In genomic region chr1:2209400-2210083, GRCh38 we compare ENCODE assay signal across 17 cellular contexts. TPM values are rescaled to one million over a fixed set of nuclear protein-coding genes. Genes with fewer than 3 reads are reported as not detected.
DNase-seq lines count a peak whose midpoint lies in the region; ATAC-seq and TF ChIP-seq lines count a peak whose summit lies in the region.
"Had no signal": no experiment of that assay in that cellular context is flagged by ENCODE, and none has a peak within 500 bp of the region (broad histone marks: within the 10 kb centered on the region; RNA-seq: fewer than 3 reads in every experiment).

No MANE protein-coding gene starts in this region.

- H2BK120ac ChIP-seq in IMR-90 (ENCODE audit: low read depth, low read length): no peak overlapping the region

- H3K23ac ChIP-seq in IMR-90 (ENCODE audit: low read depth, low read length): no peak overlapping the region

- H2BK15ac ChIP-seq in IMR-90 (ENCODE audit: low read depth, low read length): no peak overlapping the region; the same call in 2 of the 3 replicates

- no peak overlapping the region for H3K9ac ChIP-seq in IMR-90 (ENCODE audit: low read depth, low read length)
- H3K9ac ChIP-seq in neural progenitor cell: no peak overlapping the region

- H2AFZ ChIP-seq in IMR-90 (replicated peaks; ENCODE audit: low read length, poor library complexity): no peak overlapping the region
- no peak overlapping the region for H2AFZ ChIP-seq in neural progenitor cell (replicated peaks)

- no peak overlapping the region for H3K4me3 ChIP-seq in IMR-90 (ENCODE audit: insufficient read depth, low read depth, low read length)
- no peak overlapping the region for H3K4me3 ChIP-seq in neural progenitor cell
- H3K4me3 ChIP-seq in thyroid gland (replicated peaks in 1 of 3): no peak overlapping the region

- H3K27me3 Mint-ChIP-seq in endothelial cell (ENCODE audit: unreplicated experiment) (peaks cover 7% of the 10 kb centered on the region), neural progenitor cell (ENCODE audit: insufficient read depth, low read depth) (peaks cover 11% of the 10 kb centered on the region)
- H3K27me3 Mint-ChIP-seq in T-helper 2 cell treated with Interferon-gamma antibody and Interleukin-4, amounts not matched to agents 5 μg/mL and 100 μg/mL, for 36 hours (ENCODE audit: low read depth): peaks cover 3% of the 10 kb centered on the region
- H3K27me3 Mint-ChIP-seq: CD4-positive, CD25-positive, alpha-beta regulatory T cell had no signal

- peak overlapping the region; percentile 31 for H3K27ac Mint-ChIP-seq in endothelial cell (ENCODE audit: unreplicated experiment)
- H3K27ac Mint-ChIP-seq in neural progenitor cell: peak overlapping the region; percentile 28
- H3K27ac Mint-ChIP-seq in T-helper 2 cell treated with Interferon-gamma antibody and Interleukin-4, amounts not matched to agents 5 μg/mL and 100 μg/mL, for 36 hours: no peak overlapping the region
- H3K27ac Mint-ChIP-seq: CD4-positive, CD25-positive, alpha-beta regulatory T cell had no signal

- no peaks in the 10 kb centered on the region for H3K27me3 ChIP-seq in IMR-90 (ENCODE audit: control insufficient read depth, insufficient read depth, low read length)
- H3K27me3 ChIP-seq in neural progenitor cell: peaks cover 12% of the 10 kb centered on the region
- H3K27me3 ChIP-seq in thyroid gland: no peaks in the 10 kb centered on the region

- intact Hi-C loops in IMR-90 (cut with micrococcal nuclease): no loop called here
- intact Hi-C loops in thyroid gland (cut with DNase I): loop anchor here (5.0 to 10.0 kb wide), 2 partner anchors 108 to 335 kb away; no protein-coding TSS in a partner anchor

- H4K91ac ChIP-seq in IMR-90 (ENCODE audit: insufficient read depth, low read depth, low read length): peak overlapping the region; percentile 22

- H3K36me3 Mint-ChIP-seq in endothelial cell (ENCODE audit: low read depth, unreplicated experiment) (peaks cover 3% of the 10 kb centered on the region), neural progenitor cell (no peaks in the 10 kb centered on the region)
- no peaks in the 10 kb centered on the region for H3K36me3 Mint-ChIP-seq in T-helper 2 cell treated with Interferon-gamma antibody and Interleukin-4, amounts not matched to agents 5 μg/mL and 100 μg/mL, for 36 hours (ENCODE audit: low read depth)
- H3K36me3 Mint-ChIP-seq: CD4-positive, CD25-positive, alpha-beta regulatory T cell; immature natural killer cell; naive B cell had no signal

- peaks cover 0 to 32% of the 10 kb centered on the region in 2 experiments; a peak in 3 of 4 replicates for H3K79me1 ChIP-seq in IMR-90 (ENCODE audit: low read depth in 1 of 2, low read length in 2 of 2)

- no peak overlapping the region for H2BK20ac ChIP-seq in IMR-90 (ENCODE audit: low read depth, low read length)

- dilution Hi-C loops in IMR-90 (cut with HindIII; ENCODE audit: low sequenced_read_pairs, unreplicated experiment): no loop called here

- H3K4me1 Mint-ChIP-seq in endothelial cell (ENCODE audit: unreplicated experiment) (peaks cover 2% of the 10 kb centered on the region), neural progenitor cell (peaks cover 41% of the 10 kb centered on the region)
- H3K4me1 Mint-ChIP-seq in T-helper 2 cell treated with Interferon-gamma antibody and Interleukin-4, amounts not matched to agents 5 μg/mL and 100 μg/mL, for 36 hours (ENCODE audit: low read depth): peaks cover 4% of the 10 kb centered on the region

- H3K4me1 ChIP-seq in IMR-90 (ENCODE audit: control insufficient read depth, insufficient read depth, low read length): peaks cover 56% of the 10 kb centered on the region
- H3K4me1 ChIP-seq in neural progenitor cell: peaks cover 45% of the 10 kb centered on the region
- peaks cover 44 to 75% of the 10 kb centered on the region in 2 donors for H3K4me1 ChIP-seq in thyroid gland

- H4K8ac ChIP-seq in IMR-90 (ENCODE audit: low read depth in 2 of 2, low read length in 2 of 2): no peak overlapping the region

- H3K79me2 ChIP-seq in neural progenitor cell (ENCODE audit: low read depth): no peaks in the 10 kb centered on the region

- no peaks in the 10 kb centered on the region for H3K9me3 ChIP-seq in IMR-90 (ENCODE audit: control insufficient read depth, insufficient read depth, low read length)
- H3K9me3 ChIP-seq in neural progenitor cell (ENCODE audit: low read depth): no peaks in the 10 kb centered on the region
- H3K9me3 ChIP-seq in thyroid gland: no peaks in the 10 kb centered on the region

- H3K36me3 ChIP-seq in IMR-90 (ENCODE audit: control insufficient read depth, insufficient read depth, low read length) (no peaks in the 10 kb centered on the region), neural progenitor cell (no peaks in the 10 kb centered on the region), thyroid gland (no peaks in the 10 kb centered on the region)

- no peak overlapping the region for H4K5ac ChIP-seq in IMR-90 (ENCODE audit: low read depth, low read length)

- no peak overlapping the region for H3K18ac ChIP-seq in IMR-90 (ENCODE audit: low read depth, low read length)

- DNase-seq in IMR-90: no peak
- no peak for DNase-seq in endothelial cell (ENCODE audit: low spot score)
- DNase-seq in neural progenitor cell (ENCODE audit: low spot score): no peak
- DNase-seq in thyroid gland: no peak
- no peak for DNase-seq in T-helper 2 cell treated with Interferon-gamma antibody and Interleukin-4, amounts not matched to agents 5 μg/mL and 100 μg/mL, for 36 hours (ENCODE audit: low spot score)
- no peak for DNase-seq in caudate nucleus (lab: John Stamatoyannopoulos, UW)
- DNase-seq: activated CD4-positive, alpha-beta T cell treated with anti-CD3 and anti-CD28 coated beads, Interleukin-2, amount 50 U/mL, for 4 hours; activated naive CD4-positive, alpha-beta T cell treated with Interleukin-2 at 50 U/mL for 16 hours; CD4-positive, CD25-positive, alpha-beta regulatory T cell; H9; immature natural killer cell; naive B cell; NCI-H1105; NCI-H446 treated with DMSO at 0.1 percent for 48 hours; T1000 had no signal

- H3K4me3 Mint-ChIP-seq in endothelial cell (ENCODE audit: unreplicated experiment): no peak overlapping the region
- H3K4me3 Mint-ChIP-seq in neural progenitor cell: peak overlapping the region; percentile 20
- H3K4me3 Mint-ChIP-seq in T-helper 2 cell treated with Interferon-gamma antibody and Interleukin-4, amounts not matched to agents 5 μg/mL and 100 μg/mL, for 36 hours: no peak overlapping the region

- H2BK5ac ChIP-seq in IMR-90 (ENCODE audit: low read depth, low read length, poor library complexity, severe bottlenecking): no peak overlapping the region

- H3K27ac ChIP-seq in IMR-90 (ENCODE audit: insufficient read depth, low read length) (no peak overlapping the region), neural progenitor cell (no peak overlapping the region), thyroid gland (peak overlapping the region in 2 of 3 donors; percentile 37 to 69), caudate nucleus (ENCODE audit: low read depth, low read length) (no peak overlapping the region)

- no peak for TF ChIP-seq RAD21 in IMR-90 (IDR thresholded peaks at IDR 0.05; ENCODE audit: low read length)

- peak overlapping the region; percentile 55 for H2AK9ac ChIP-seq in IMR-90 (replicated peaks; ENCODE audit: low read depth, low read length, poor library complexity)

- ATAC-seq in IMR-90 (ENCODE audit: low read depth): no peak
- no peak for ATAC-seq in HG03045 (IDR thresholded peaks at IDR 0.05; ENCODE audit: unreplicated experiment)
- no peak for ATAC-seq in HG02798 (IDR thresholded peaks at IDR 0.05; ENCODE audit: poor library complexity, unreplicated experiment)

- H4K20me1 ChIP-seq in IMR-90 (ENCODE audit: insufficient read depth, low read length) (no peaks in the 10 kb centered on the region; the same call in 1 of the 2 replicates), neural progenitor cell (ENCODE audit: low read depth) (no peaks in the 10 kb centered on the region)

- H3K9me3 Mint-ChIP-seq in endothelial cell (ENCODE audit: unreplicated experiment) (no peaks in the 10 kb centered on the region), neural progenitor cell (no peaks in the 10 kb centered on the region)
- H3K9me3 Mint-ChIP-seq in T-helper 2 cell treated with Interferon-gamma antibody and Interleukin-4, amounts not matched to agents 5 μg/mL and 100 μg/mL, for 36 hours: no peaks in the 10 kb centered on the region
- H3K9me3 Mint-ChIP-seq: H9, immature natural killer cell had no signal

- BruUV-seq in IMR-90 (replicated peaks; lab: Mats Ljungman, UMichigan): no TSS peak

- peaks cover 31% of the 10 kb centered on the region for H3F3A ChIP-seq in neural progenitor cell (ENCODE audit: low read depth)

- TF ChIP-seq POLR2A in IMR-90 (IDR thresholded peaks at IDR 0.05; ENCODE audit: low read depth, low read length) (no peak), thyroid gland (IDR thresholded peaks at IDR 0.05) (no peak)

- in situ Hi-C loops in IMR-90 (cut with MboI; ENCODE audit: low sequenced_read_pairs): no loop called here

- H3K4me2 ChIP-seq in IMR-90 (ENCODE audit: low read depth, low read length): no peak overlapping the region
- no peak overlapping the region for H3K4me2 ChIP-seq in neural progenitor cell

- no peak overlapping the region for H3K56ac ChIP-seq in IMR-90 (ENCODE audit: extremely low read depth, insufficient read depth, low read length)

- H2AK5ac ChIP-seq in IMR-90 (ENCODE audit: low read depth, low read length): peak overlapping the region; percentile 2; the same call in 1 of the 2 replicates

- no peak overlapping the region for H3K14ac ChIP-seq in IMR-90 (replicated peaks; ENCODE audit: low read depth, low read length)

- H3K9me1 ChIP-seq in IMR-90 (ENCODE audit: insufficient read depth, low read length): peaks cover 8% of the 10 kb centered on the region

- TF ChIP-seq CTCF in IMR-90 (conservative IDR thresholded peaks at IDR 0.05; ENCODE audit: low read depth, low read length) (no peak), endothelial cell (IDR thresholded peaks at IDR 0.05; ENCODE audit: unreplicated experiment) (no peak), neural progenitor cell (IDR thresholded peaks at IDR 0.05) (no peak), thyroid gland (IDR thresholded peaks at IDR 0.05) (no peak)

- WGBS in IMR-90 (ENCODE audit: extremely low coverage in 2 of 2, insufficient read length in 1 of 2), 2 experiments: 67% methylated on average over 2 of the region's 18 CpGs; no CpG with 5 or more reads in 1 of the 2 experiments
- WGBS in thyroid gland, 2 donors: 66 to 67% methylated on average over 10 to 11 of the region's 18 CpGs

- peak overlapping the region; percentile 16; the same call in 1 of the 2 replicates for H3K4ac ChIP-seq in IMR-90 (ENCODE audit: low read depth, low read length)

- CTCF ChIA-PET in IMR-90 (lab: Yijun Ruan, JAX): interaction anchor here (0.9 kb wide), 1 partner anchor 15 kb away, joined by 4 read pairs; the partner anchor contains the start of gene FAAP20

- POLR2A ChIA-PET in IMR-90 (lab: Charles Lee; ENCODE audit: unreplicated experiment): interaction anchor here (0.5 to 1.1 kb wide), 2 partner anchors 20 to 25 kb away, joined by 3 to 9 read pairs; no protein-coding TSS in a partner anchor

RNA-seq across cellular contexts. Expression of gene FAAP20, which starts 15.0 kb away (rescaled TPM):
- total RNA-seq in IMR-90 (2012; rRNA removed) (6.5 and 7.5 TPM in 2 replicates), endothelial cell (ENCODE audit: unreplicated experiment) (118 TPM), neural progenitor cell (ENCODE audit: low replicate concordance) (11.3 and 68.2 TPM in 2 replicates), thyroid gland (10 to 100 TPM; 42.2 to 82.2 (median 50.2) TPM)
- polyA plus RNA-seq in IMR-90 (2012; rRNA removed): 31.5 and 36.8 TPM in 2 replicates
- 58.8 and 75.0 TPM in 2 replicates for polyA plus RNA-seq in IMR-90 (2012; cell fraction: cytosol; rRNA removed)
- 59.9 and 123 TPM in 2 replicates for polyA plus RNA-seq in IMR-90 (2012; cell fraction: nucleus; rRNA removed; ENCODE audit: low replicate concordance)

RNA-seq across cellular contexts. Expression of gene SKI, which starts 18.6 kb away (rescaled TPM):
- 2.3 and 3.9 TPM in 2 replicates for total RNA-seq in IMR-90 (2012; rRNA removed)
- 20.1 and 20.8 TPM in 2 replicates for polyA plus RNA-seq in IMR-90 (2012; rRNA removed)
- polyA plus RNA-seq in IMR-90 (2012; cell fraction: cytosol; rRNA removed): 13.7 and 20.7 TPM in 2 replicates
- polyA plus RNA-seq in IMR-90 (2012; cell fraction: nucleus; rRNA removed; ENCODE audit: low replicate concordance): 42.1 and 52.9 TPM in 2 replicates
- total RNA-seq in endothelial cell (ENCODE audit: unreplicated experiment): 73.3 TPM
- 7.4 and 15.7 TPM in 2 replicates for total RNA-seq in neural progenitor cell (ENCODE audit: low replicate concordance)
- 10 to 100 TPM; 31.4 to 59.6 (median 39.9) TPM for total RNA-seq in thyroid gland

Comparison
In these comparisons a context has a peak if more than half of its experiments do, and no peak if none do; other contexts are left out.
1. H3K27ac ChIP-seq: peak in thyroid gland (2 of 3); none in IMR-90 (single experiment), neural progenitor cell (single experiment) and caudate nucleus (single experiment).